In genomic region chr1:92509619-92510018, GRCh38 we compare ENCODE assay signal across 24 cellular contexts.
"Had no signal": no experiment of that assay in that cellular context is flagged by ENCODE, and none has a peak within 500 bp of the region (broad histone marks: within the 10 kb centered on the region; RNA-seq: fewer than 3 reads in every experiment).

No MANE protein-coding gene starts in this region.

- H3K36me3 Mint-ChIP-seq: natural killer cell treated with Interleukin-12 subunit alpha and Interleukin-12 subunit beta and Interleukin-15 and Interleukin-18, amount 100 ng/mL, for 72 hours had no signal

- DNase-seq: activated CD4-positive, alpha-beta T cell treated with anti-CD3 and anti-CD28 coated beads for 36 hours; activated CD4-positive, CD25-positive, alpha-beta regulatory T cell; activated CD8-positive, alpha-beta memory T cell treated with anti-CD3 and anti-CD28 coated beads, Interleukin-2, amount 10 ng/mL, durations not matched to agents 7 days and 5 days; activated CD8-positive, alpha-beta T cell treated with anti-CD3 and anti-CD28 coated beads, Interleukin-2, amount 10 ng/mL, durations not matched to agents 7 days and 5 days; activated T-cell treated with anti-CD3 and anti-CD28 coated beads, Interleukin-2, amount 50 U/mL, for 48 hours; central memory CD4-positive, alpha-beta T cell; endodermal cell; foreskin keratinocyte; left ventricle myocardium inferior; mesendoderm; stimulated activated CD4-positive, alpha-beta T cell treated with anti-CD3 and anti-CD28 coated beads, Interleukin-1b, Interleukin-23, amount 100 ng/mL, for 48 hours; stimulated activated CD4-positive, alpha-beta T cell treated with anti-CD3 and anti-CD28 coated beads, Interleukin-4, amount 100 ng/mL, for 4 hours; stimulated activated naive CD4-positive, alpha-beta T cell had no signal

- H3K9me3 ChIP-seq: breast epithelium, esophagus muscularis mucosa, left ventricle myocardium inferior, right atrium auricular region, tibial nerve had no signal

- H3K9me3 Mint-ChIP-seq: activated naive CD4-positive, alpha-beta T cell treated with anti-CD3 and anti-CD28 coated beads, Interleukin-2, amount 50 U/mL, for 72 hours; activated T-helper 2 cell treated with anti-CD3 and anti-CD28 coated beads, Interferon-gamma antibody, Interleukin-2, Interleukin-4, amounts not matched to agents 10 μg/mL and 5 μg/mL and 100 μg/mL, durations not matched to agents 14 hours and 24 hours and 36 hours; dendritic cell treated with granulocyte-macrophage colony-stimulating factor and Interleukin-4, amounts not matched to agents 40 ng/mL and 50 ng/mL, for 4 days; endodermal cell; natural killer cell treated with Interleukin-12 subunit alpha and Interleukin-12 subunit beta and Interleukin-15 and Interleukin-18, amount 100 ng/mL, for 72 hours; T-helper 2 cell treated with Interferon-gamma antibody and Interleukin-4, amounts not matched to agents 5 μg/mL and 100 μg/mL, for 36 hours had no signal

- ATAC-seq: activated CD4-positive, alpha-beta T cell treated with anti-CD3 and anti-CD28 coated beads for 36 hours; activated CD8-positive, alpha-beta memory T cell treated with anti-CD3 and anti-CD28 coated beads, Interleukin-2, amount 10 ng/mL, durations not matched to agents 7 days and 5 days; activated CD8-positive, alpha-beta T cell treated with anti-CD3 and anti-CD28 coated beads, Interleukin-2, amount 10 ng/mL, durations not matched to agents 7 days and 5 days; activated naive CD4-positive, alpha-beta T cell treated with anti-CD3 and anti-CD28 coated beads, Interleukin-2, amount 50 U/mL, for 72 hours; foreskin keratinocyte; natural killer cell treated with Interleukin-12 subunit alpha and Interleukin-12 subunit beta and Interleukin-15 and Interleukin-18, amount 100 ng/mL, for 72 hours had no signal

- H3K4me3 ChIP-seq: breast epithelium, esophagus muscularis mucosa, left ventricle myocardium inferior, lung, right atrium auricular region, smooth muscle cell, tibial nerve had no signal

- H3K4me1 ChIP-seq: breast epithelium, esophagus muscularis mucosa, foreskin keratinocyte, left ventricle myocardium inferior, right atrium auricular region, tibial nerve had no signal

- H3K4me1 Mint-ChIP-seq: endodermal cell had no signal

- H3K4me3 Mint-ChIP-seq: activated CD4-positive, alpha-beta T cell treated with anti-CD3 and anti-CD28 coated beads for 36 hours; activated CD8-positive, alpha-beta memory T cell treated with anti-CD3 and anti-CD28 coated beads, Interleukin-2, amount 10 ng/mL, durations not matched to agents 7 days and 5 days; activated CD8-positive, alpha-beta T cell treated with anti-CD3 and anti-CD28 coated beads, Interleukin-2, amount 10 ng/mL, durations not matched to agents 7 days and 5 days; dendritic cell treated with granulocyte-macrophage colony-stimulating factor and Interleukin-4, amounts not matched to agents 40 ng/mL and 50 ng/mL, for 4 days; endodermal cell; natural killer cell treated with Interleukin-12 subunit alpha and Interleukin-12 subunit beta and Interleukin-15 and Interleukin-18, amount 100 ng/mL, for 72 hours; T-helper 2 cell treated with Interferon-gamma antibody and Interleukin-4, amounts not matched to agents 5 μg/mL and 100 μg/mL, for 36 hours had no signal

- H3K36me3 ChIP-seq: breast epithelium, right atrium auricular region had no signal

- H3K27ac Mint-ChIP-seq: activated CD4-positive, alpha-beta T cell treated with anti-CD3 and anti-CD28 coated beads for 36 hours; activated CD8-positive, alpha-beta memory T cell treated with anti-CD3 and anti-CD28 coated beads, Interleukin-2, amount 10 ng/mL, durations not matched to agents 7 days and 5 days; activated CD8-positive, alpha-beta T cell treated with anti-CD3 and anti-CD28 coated beads, Interleukin-2, amount 10 ng/mL, durations not matched to agents 7 days and 5 days; activated naive CD4-positive, alpha-beta T cell treated with anti-CD3 and anti-CD28 coated beads, Interleukin-2, amount 50 U/mL, for 72 hours; activated T-helper 2 cell treated with anti-CD3 and anti-CD28 coated beads, Interferon-gamma antibody, Interleukin-2, Interleukin-4, amounts not matched to agents 10 μg/mL and 5 μg/mL and 100 μg/mL, durations not matched to agents 14 hours and 24 hours and 36 hours; dendritic cell treated with granulocyte-macrophage colony-stimulating factor and Interleukin-4, amounts not matched to agents 40 ng/mL and 50 ng/mL, for 4 days; endodermal cell; natural killer cell treated with Interleukin-12 subunit alpha and Interleukin-12 subunit beta and Interleukin-15 and Interleukin-18, amount 100 ng/mL, for 72 hours; T-helper 2 cell treated with Interferon-gamma antibody and Interleukin-4, amounts not matched to agents 5 μg/mL and 100 μg/mL, for 36 hours had no signal

- H3K27me3 Mint-ChIP-seq: activated CD4-positive, alpha-beta T cell treated with anti-CD3 and anti-CD28 coated beads for 36 hours; activated CD8-positive, alpha-beta memory T cell treated with anti-CD3 and anti-CD28 coated beads, Interleukin-2, amount 10 ng/mL, durations not matched to agents 7 days and 5 days; dendritic cell treated with granulocyte-macrophage colony-stimulating factor and Interleukin-4, amounts not matched to agents 40 ng/mL and 50 ng/mL, for 4 days had no signal

- H3K27me3 ChIP-seq: breast epithelium, esophagus muscularis mucosa, foreskin keratinocyte, right atrium auricular region, tibial nerve had no signal
